In genomic region chr10:95384011-95384704, GRCh38 we compare ENCODE assay signal across 1 cellular context.
TF ChIP-seq lines count a peak whose summit lies in the region.

No MANE protein-coding gene starts in this region.

TF ChIP-seq in GM12878, 131 proteins besides CTCF, POLR2A, EP300 and RAD21 (continued from another document and continues in another):
- TF ChIP-seq BCL3 (IDR thresholded peaks at IDR 0.05; ENCODE audit: borderline replicate concordance, insufficient read depth, low read depth, low read length, poor library complexity, severe bottlenecking): peak; percentile 27
- no peak for TF ChIP-seq RAD51 (IDR thresholded peaks at IDR 0.05)
- TF ChIP-seq NFIC (IDR thresholded peaks at IDR 0.05; ENCODE audit: low read depth, low read length): peak; percentile 70; the same call in 1 of the 2 replicates
- TF ChIP-seq SREBF2 (IDR thresholded peaks at IDR 0.05; ENCODE audit: low read length): no peak
- no peak for TF ChIP-seq REST (IDR thresholded peaks at IDR 0.05; ENCODE audit: low read depth, low read length)
- TF ChIP-seq MEF2B (IDR thresholded peaks at IDR 0.05; ENCODE audit: partially characterized antibody, poor library complexity, severe bottlenecking): no peak
- no peak for TF ChIP-seq PML (IDR thresholded peaks at IDR 0.05; ENCODE audit: low read length)
- no peak for TF ChIP-seq CUX1 (IDR thresholded peaks at IDR 0.05; ENCODE audit: insufficient replicate concordance, low read depth, low read length)
- no peak for TF ChIP-seq BCLAF1 (IDR thresholded peaks at IDR 0.05)
- TF ChIP-seq JUND (IDR thresholded peaks at IDR 0.05; ENCODE audit: low read depth, low read length): no peak
- peak; percentile 89 for TF ChIP-seq TCF7 (IDR thresholded peaks at IDR 0.05; ENCODE audit: borderline replicate concordance)
- TF ChIP-seq TCF12 (IDR thresholded peaks at IDR 0.05; ENCODE audit: low read depth, low read length): no peak
- no peak for TF ChIP-seq NR2F1 (conservative IDR thresholded peaks at IDR 0.05)
- TF ChIP-seq EED (IDR thresholded peaks at IDR 0.05; ENCODE audit: low read depth): peak; percentile 81
- TF ChIP-seq BCL11A (IDR thresholded peaks at IDR 0.05; ENCODE audit: low read depth, low read length): peak; percentile 77
- no peak for TF ChIP-seq NFXL1 (IDR thresholded peaks at IDR 0.05; ENCODE audit: borderline replicate concordance)
- TF ChIP-seq SPI1 (IDR thresholded peaks at IDR 0.05; ENCODE audit: borderline replicate concordance, insufficient read depth, low read depth, low read length): no peak
- no peak for TF ChIP-seq PBX3 (IDR thresholded peaks at IDR 0.05; ENCODE audit: insufficient replicate concordance, low read depth, low read length)
- TF ChIP-seq MEF2A (IDR thresholded peaks at IDR 0.05; ENCODE audit: insufficient read depth, low read depth, low read length): no peak
- no peak for TF ChIP-seq HDAC6 (IDR thresholded peaks at IDR 0.05; ENCODE audit: unreplicated experiment)
- no peak for TF ChIP-seq RB1 (IDR thresholded peaks at IDR 0.05; ENCODE audit: borderline replicate concordance)
- TF ChIP-seq POLR2AphosphoS5 (IDR thresholded peaks at IDR 0.05; ENCODE audit: low read length): no peak
- no peak for TF ChIP-seq TBL1XR1 (IDR thresholded peaks at IDR 0.05; ENCODE audit: low read depth, low read length)
- no peak for TF ChIP-seq CHD1 (IDR thresholded peaks at IDR 0.05; ENCODE audit: low read depth, low read length)
- no peak for TF ChIP-seq MYC (IDR thresholded peaks at IDR 0.05; ENCODE audit: insufficient read depth, insufficient read length, insufficient replicate concordance, low read length, severe bottlenecking)
- TF ChIP-seq IKZF2 (IDR thresholded peaks at IDR 0.05): peak; percentile 65 to 77
- no peak for TF ChIP-seq CHD2 (IDR thresholded peaks at IDR 0.05; ENCODE audit: borderline replicate concordance, low read depth, low read length)
- TF ChIP-seq ZBTB4 (CRISPR knock-in tag; IDR thresholded peaks at IDR 0.05): no peak
- peak; percentile 83 for TF ChIP-seq JUNB (IDR thresholded peaks at IDR 0.05)
- no peak for TF ChIP-seq TCF3 (IDR thresholded peaks at IDR 0.05; ENCODE audit: borderline replicate concordance, insufficient read depth, low read depth, low read length)
- TF ChIP-seq SMC3 (IDR thresholded peaks at IDR 0.05; ENCODE audit: borderline replicate concordance, low read length): no peak
- no peak for TF ChIP-seq ZBTB11 (CRISPR knock-in tag; IDR thresholded peaks at IDR 0.05)
- no peak for TF ChIP-seq MYB (IDR thresholded peaks at IDR 0.05; ENCODE audit: borderline replicate concordance, low read depth, low read length)
- no peak for TF ChIP-seq E4F1 (IDR thresholded peaks at IDR 0.05; ENCODE audit: borderline replicate concordance, partially characterized antibody)
